26 cellular contexts compared by ENCODE assay signal in the genomic region with DNA sequence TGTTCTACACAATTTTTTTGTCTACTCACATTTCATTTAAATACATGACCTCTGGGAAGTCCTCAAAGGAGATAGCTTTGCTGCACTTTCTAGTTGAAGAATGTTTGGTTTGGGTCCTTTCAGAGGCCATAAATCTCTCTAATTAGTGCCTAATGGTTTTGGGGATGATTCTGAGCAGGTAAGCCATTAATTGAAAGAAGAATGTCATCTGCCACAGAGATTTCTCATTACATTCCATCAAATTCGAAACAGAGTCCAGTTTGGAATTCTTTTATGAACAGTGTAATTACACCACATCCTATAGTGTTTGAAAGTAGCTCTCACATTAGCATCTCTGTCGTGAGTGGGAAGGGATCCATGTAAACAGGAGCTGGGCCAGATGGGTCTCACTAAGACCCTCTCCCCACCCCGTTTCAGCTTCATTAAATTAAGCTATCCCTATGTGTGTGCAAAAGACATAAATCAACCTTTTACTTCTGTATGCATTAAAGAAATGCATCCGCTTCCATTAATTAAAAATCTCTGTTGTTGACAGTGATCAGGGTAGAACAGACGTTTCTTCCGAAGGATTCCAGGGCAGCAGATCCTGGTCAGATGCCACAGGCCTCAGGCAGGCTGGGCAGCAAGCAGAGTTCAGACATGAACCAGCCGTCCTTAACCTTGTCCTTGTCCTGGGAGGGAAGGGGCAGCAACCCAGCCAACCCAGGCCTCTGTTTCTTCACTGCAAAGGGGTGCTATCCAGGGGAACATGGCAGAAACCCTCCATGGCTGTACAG.
"Had no signal": no experiment of that assay in that cellular context is flagged by ENCODE, and none has a peak within 500 bp of the region (broad histone marks: within the 10 kb centered on the region; RNA-seq: fewer than 3 reads in every experiment).

No MANE protein-coding gene starts in this region.

- H3K4me3 ChIP-seq: cardiac muscle cell, SJCRH30 had no signal

- ATAC-seq: activated T-helper 17 cell treated with anti-CD3 and anti-CD28 coated beads, Interleukin-2, amount 50 U/mL, for 72 hours; Panc1; Right ventricle myocardium inferior; T-helper 17 cell had no signal

- H3K9me3 ChIP-seq: SJCRH30 had no signal

- FAIRE-seq: astrocyte had no signal

- H3K4me1 ChIP-seq: SJCRH30 had no signal

- H3K27ac ChIP-seq: brain microvascular endothelial cell, cardiac muscle cell, SJCRH30 had no signal

- DNase-seq: activated CD4-positive, alpha-beta memory T cell treated with anti-CD3 and anti-CD28 coated beads for 36 hours; activated CD4-positive, alpha-beta T cell treated with anti-CD3 and anti-CD28 coated beads, Interleukin-2, amount 10 ng/mL, durations not matched to agents 7 days and 5 days; activated CD4-positive, CD25-positive, alpha-beta regulatory T cell; activated CD8-positive, alpha-beta memory T cell treated with anti-CD3 and anti-CD28 coated beads for 24 hours; activated gamma-delta T cell; activated naive CD4-positive, alpha-beta T cell treated with anti-CD3 and anti-CD28 coated beads for 36 hours; activated T-cell treated with anti-CD3 and anti-CD28 coated beads for 4 hours; activated T-cell treated with anti-CD3 and anti-CD28 coated beads, Interleukin-2, amount 50 U/mL, for 48 hours; amygdala; brain microvascular endothelial cell; cerebellar nuclear complex; MM.1S; NCI-H1105 treated with DMSO at 0.1 percent for 48 hours; NCI-H1436 treated with DMSO at 0.1 percent for 48 hours; NCI-H187; NCI-H2081; NCI-H510A treated with DMSO at 0.1 percent for 48 hours; RPMI8226; SJCRH30; T-helper 17 cell; T-helper 9 cell had no signal

- H3K27me3 ChIP-seq: brain microvascular endothelial cell, cardiac muscle cell, SJCRH30 had no signal

- H3K36me3 ChIP-seq: brain microvascular endothelial cell, cardiac muscle cell, SJCRH30 had no signal
